Comparison of ENCODE assay signal across 8 cellular contexts in the genomic region with DNA sequence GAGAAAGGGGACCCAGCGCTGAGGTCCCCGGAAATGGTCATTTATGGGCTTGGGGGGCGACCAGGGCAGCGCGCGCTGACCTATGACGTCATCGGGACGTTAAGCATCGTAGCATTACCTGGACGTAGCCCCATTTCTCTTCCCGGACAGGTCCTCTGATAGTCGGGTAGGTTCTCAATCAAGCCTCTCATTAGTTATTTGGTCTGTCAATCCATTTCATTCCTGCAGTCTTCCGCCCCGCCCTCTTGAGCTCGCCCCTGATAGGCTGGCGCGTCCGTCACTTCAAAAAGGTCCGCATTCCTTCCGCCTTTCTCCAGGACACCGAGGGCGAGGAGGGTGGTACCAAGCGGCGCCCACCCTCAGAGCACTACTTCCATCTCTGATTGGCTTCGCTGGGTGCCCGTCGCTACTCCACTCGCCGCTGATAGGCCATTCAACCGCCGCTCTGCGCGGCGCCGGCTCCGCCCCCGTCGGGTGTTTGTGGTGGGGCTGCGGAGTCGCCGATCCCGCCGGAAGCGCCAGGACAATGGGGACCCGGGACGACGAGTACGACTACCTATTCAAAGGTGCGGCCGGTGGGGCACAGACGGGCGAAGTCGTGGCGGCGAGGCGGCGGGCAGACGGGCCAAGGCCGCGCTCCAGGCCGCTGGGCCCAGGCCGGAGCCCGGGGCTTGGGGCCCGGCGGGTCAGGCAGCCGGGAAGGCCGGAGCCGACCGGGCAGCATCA. TPM values are rescaled to one million over a fixed set of nuclear protein-coding genes. Genes with fewer than 3 reads are reported as not detected.
DNase-seq lines count a peak whose midpoint lies in the region; ATAC-seq and TF ChIP-seq lines count a peak whose summit lies in the region.

A gene (plus strand): TSS at position 470 of the 726 bp plus-strand sequence. CDS start 57 bp downstream, at position 527.

- H3K27ac ChIP-seq in Karpas-422 (ENCODE audit: low read length) (peak within 1 kb of the TSS; percentile 91), esophagus muscularis mucosa (replicated peaks in 1 of 4) (peak within 1 kb of the TSS; percentile 100), muscle layer of duodenum (ENCODE audit: low read length) (peak within 1 kb of the TSS; percentile 88)

- no peaks in the 10 kb centered on the region for H3K27me3 ChIP-seq in Karpas-422 (ENCODE audit: low read length)
- no peaks in the 10 kb centered on the region for H3K27me3 ChIP-seq in esophagus muscularis mucosa
- H3K27me3 ChIP-seq in muscle layer of duodenum (ENCODE audit: low read depth, low read length) = no peaks in the 10 kb centered on the region

- peak; percentile 72 for TF ChIP-seq POLR2A in esophagus muscularis mucosa (IDR thresholded peaks at IDR 0.05; ENCODE audit: low read depth)

- H3K9me3 ChIP-seq in Karpas-422 (ENCODE audit: low read length) (no peaks in the 10 kb centered on the region), esophagus muscularis mucosa (no peaks in the 10 kb centered on the region), muscle layer of duodenum (ENCODE audit: control insufficient read depth in 1 of 2, low read length in 2 of 2) (no peaks in the 10 kb centered on the region)

- H3K36me3 ChIP-seq in Karpas-422 (ENCODE audit: insufficient read depth, low read length) (no peaks in the 10 kb centered on the region; the same call in 1 of the 2 replicates), esophagus muscularis mucosa (peaks cover 0 to 10% (median 3%) of the 10 kb centered on the region in 4 donors), muscle layer of duodenum (ENCODE audit: control insufficient read depth in 1 of 2, insufficient read depth in 2 of 2, low read length in 2 of 2) (no peaks in the 10 kb centered on the region)

- no peak for TF ChIP-seq CTCF in esophagus muscularis mucosa (IDR thresholded peaks at IDR 0.05)

- DNase-seq in DMS79 treated with DMSO at 0.1 percent for 48 hours (lab: John Stamatoyannopoulos, UW) (peak; percentile 100), Karpas-422 (peak; percentile 100), RKO (ENCODE audit: low spot score) (peak; percentile 100), activated T-helper 1 cell treated with Interleukin-2 at 50 U/mL for 16 hours (ENCODE audit: low read depth) (peak; percentile 94), esophagus muscularis mucosa (ENCODE audit: extremely low spot score) (peak; percentile 100)
- peak; percentile 98 for DNase-seq in stimulated activated CD8-positive, alpha-beta memory T cell treated with anti-CD3 and anti-CD28 coated beads, Interleukin-7, amount 100 ng/mL, for 4 hours (ENCODE audit: low read depth in 2 of 2)

- peaks cover 25% of the 10 kb centered on the region for H4K20me1 ChIP-seq in Karpas-422 (ENCODE audit: insufficient read depth, low read depth, low read length)

- H3K9ac ChIP-seq in Karpas-422 (ENCODE audit: low read length) = peak within 1 kb of the TSS; percentile 99

- H3K4me1 ChIP-seq in Karpas-422 (ENCODE audit: low read length) (peaks cover 19% of the 10 kb centered on the region), esophagus muscularis mucosa (peaks cover 45 to 57% (median 54%) of the 10 kb centered on the region in 4 donors), muscle layer of duodenum (ENCODE audit: control insufficient read depth in 1 of 2, insufficient read depth in 2 of 2, low read length in 2 of 2) (peaks cover 12 to 34% of the 10 kb centered on the region in 2 donors)

- WGBS in esophagus muscularis mucosa = 1% methylated on average over 25 of the region's 70 CpGs

- H3K9me2 ChIP-seq in Karpas-422 (replicated peaks; ENCODE audit: insufficient read depth, low read length) = no peaks in the 10 kb centered on the region

- peak; percentile 87 for ATAC-seq in GM21825 (IDR thresholded peaks at IDR 0.05; ENCODE audit: unreplicated experiment)

- intact Hi-C loops in esophagus muscularis mucosa (cut with DNase I) = no loop called here

- no peak for TF ChIP-seq EP300 in esophagus muscularis mucosa (IDR thresholded peaks at IDR 0.05)

- H2AFZ ChIP-seq in Karpas-422 (ENCODE audit: low read length) = no peak within 1 kb of the TSS; the same call in 1 of the 2 replicates

- H3K4me2 ChIP-seq in Karpas-422 (ENCODE audit: low read depth, low read length, poor library complexity, severe bottlenecking) = peak within 1 kb of the TSS; percentile 87

- H3K4me3 ChIP-seq in Karpas-422 (ENCODE audit: low read length) (peak within 1 kb of the TSS; percentile 94), esophagus muscularis mucosa (peak within 1 kb of the TSS; percentile 88 to 99 (median 94)), muscle layer of duodenum (ENCODE audit: low read depth in 1 of 2, low read length in 2 of 2) (peak within 1 kb of the TSS; percentile 73 to 81)

- peaks cover 49% of the 10 kb centered on the region for H3K79me2 ChIP-seq in Karpas-422 (ENCODE audit: low read length)

RNA-seq across cellular contexts. Expression of the gene that starts here (rescaled TPM):
- 23.7 and 42.9 TPM in 2 replicates for total RNA-seq in Karpas-422 (2014; rRNA removed; shearing (Covaris generic); ENCODE audit: low replicate concordance)
- 100 to 1,000 TPM in 1 of 4 donors, 10 to 100 TPM in 3; 27.8 to 101 (median 42.3) TPM for total RNA-seq in esophagus muscularis mucosa

Comparison
In these comparisons a context has a peak if more than half of its experiments do, and no peak if none do; other contexts are left out.
1. Peak in every context shown above with its lines: DNase-seq, ATAC-seq, H3K4me3 ChIP-seq and H3K27ac ChIP-seq.